7 cellular contexts compared by ENCODE assay signal in the genomic region with DNA sequence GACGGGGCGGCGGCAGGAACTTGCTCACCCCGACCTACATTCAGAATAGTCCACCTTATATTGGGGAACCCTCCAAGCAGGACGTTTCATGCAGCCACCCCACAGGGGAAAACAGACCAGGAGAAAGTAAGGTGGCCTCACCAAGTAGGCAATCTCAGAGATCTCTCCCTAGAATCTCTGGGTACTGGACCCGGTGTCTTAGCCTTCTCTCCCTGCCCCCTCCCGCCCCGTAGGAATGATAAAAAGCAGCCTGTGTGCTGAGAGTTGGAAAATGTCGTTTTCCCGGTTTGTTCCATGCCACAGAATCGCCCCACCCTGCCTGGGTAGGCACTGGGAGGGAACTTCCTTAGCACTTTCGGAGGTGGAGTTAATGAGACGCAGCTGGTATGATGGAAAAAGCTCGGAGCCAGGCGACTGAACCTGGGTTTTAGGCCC. TPM values are rescaled to one million over a fixed set of nuclear protein-coding genes. Genes with fewer than 3 reads are reported as not detected.
A peak's percentile ranks its signal among the peaks of the same experiment; 100 is the strongest.
DNase-seq lines count a peak whose midpoint lies in the region; ATAC-seq and TF ChIP-seq lines count a peak whose summit lies in the region.

No MANE protein-coding gene starts in this region.

- ATAC-seq in upper lobe of right lung (peak; percentile 77), HG02885 (IDR thresholded peaks at IDR 0.05; ENCODE audit: poor library complexity, unreplicated experiment) (no peak)

- H3K27me3 ChIP-seq in liver (ENCODE audit: control insufficient read depth in 4 of 4, insufficient read depth in 4 of 4, low read length in 3 of 4) (peaks cover 0 to 4% (median 0%) of the 10 kb centered on the region in 4 donors), upper lobe of right lung (no peaks in the 10 kb centered on the region)

- H3K27ac ChIP-seq in liver (ENCODE audit: low read depth in 1 of 2, low read length in 2 of 2), result peak overlapping the region; percentile 68 to 79
- H3K27ac ChIP-seq in upper lobe of right lung, result peak overlapping the region; percentile 99

- TF ChIP-seq POLR2A in erythroblast (IDR thresholded peaks at IDR 0.05; ENCODE audit: low read length), result no peak

- 6% methylated on average over 15 of the region's 15 CpGs for WGBS in liver

- H3K9me3 ChIP-seq in liver (ENCODE audit: control insufficient read depth in 4 of 4, low read length in 3 of 4) (no peaks in the 10 kb centered on the region), upper lobe of right lung (no peaks in the 10 kb centered on the region)

- DNase-seq in NCI-H1694 treated with DMSO at 0.1 percent for 48 hours (lab: John Stamatoyannopoulos, UW) (peak; percentile 25), dedifferentiated amniotic fluid mesenchymal stem cell (ENCODE audit: extremely low spot score) (peak; percentile 76), upper lobe of right lung (peak; percentile 82), erythroblast (lab: John Stamatoyannopoulos, UW) (no peak)

- H3K4me3 ChIP-seq in GM12875 (ENCODE audit: low read depth, low read length), result peak overlapping the region; percentile 46
- H3K4me3 ChIP-seq in liver (ENCODE audit: low read depth in 1 of 3, low read length in 3 of 3), result peak overlapping the region; percentile 39 to 64 (median 40)
- peak overlapping the region; percentile 75 for H3K4me3 ChIP-seq in upper lobe of right lung

- peak overlapping the region in 1 of 2 donors; percentile 32 for H3K9ac ChIP-seq in liver (ENCODE audit: low read depth in 1 of 2, low read length in 2 of 2)

- TF ChIP-seq CTCF in GM12875 (IDR thresholded peaks at IDR 0.05; ENCODE audit: borderline replicate concordance, insufficient read depth, low read depth, low read length) (no peak), liver (IDR thresholded peaks at IDR 0.05; ENCODE audit: low read depth, low read length, missing input control) (no peak), upper lobe of right lung (IDR thresholded peaks at IDR 0.05) (no peak)

- no peaks in the 10 kb centered on the region for H3K36me3 ChIP-seq in liver (ENCODE audit: control insufficient read depth in 4 of 4, insufficient read depth in 3 of 4, low read depth in 1 of 4, low read length in 3 of 4)
- no peaks in the 10 kb centered on the region for H3K36me3 ChIP-seq in upper lobe of right lung

- no peak for TF ChIP-seq RAD21 in liver (IDR thresholded peaks at IDR 0.05)

- intact Hi-C loops in upper lobe of right lung (cut with DNase I), result no loop called here

- peaks cover 0 to 17% (median 6%) of the 10 kb centered on the region in 4 donors for H3K4me1 ChIP-seq in liver (ENCODE audit: control insufficient read depth in 4 of 4, insufficient read depth in 4 of 4, low read length in 3 of 4)
- peaks cover 9% of the 10 kb centered on the region for H3K4me1 ChIP-seq in upper lobe of right lung

TF ChIP-seq in liver, 16 proteins besides CTCF, POLR2A, EP300 and RAD21:
- TF ChIP-seq SP1 (IDR thresholded peaks at IDR 0.05) (peak; percentile 31), FOXA2 (IDR thresholded peaks at IDR 0.05) (no peak)
TF ChIP-seq in liver: peak in this region for 1.

RNA-seq across cellular contexts. Expression of gene PTPN14, which starts 0.8 kb away (rescaled TPM):
- 1 to 10 TPM; 2.1 to 3.2 TPM for total RNA-seq in liver
- polyA plus RNA-seq in liver, result under 1 TPM; 0.54 to 0.83 TPM
- 43.7 TPM for total RNA-seq in upper lobe of right lung

RNA-seq across cellular contexts. Expression of gene CENPF, which starts 50.8 kb away (rescaled TPM):
- total RNA-seq in liver (10 to 100 TPM in 1 of 2 donors, under 1 TPM in 1; 0.08 to 47.3 TPM), upper lobe of right lung (1.5 TPM)
- polyA plus RNA-seq in liver, result 1 to 10 TPM; 1.3 to 1.6 TPM

Comparison
In these comparisons a context has a peak if more than half of its experiments do, and no peak if none do; other contexts are left out.
1. DNase-seq: peak in NCI-H1694 treated with DMSO at 0.1 percent for 48 hours (single experiment), dedifferentiated amniotic fluid mesenchymal stem cell (single experiment) and upper lobe of right lung (single experiment); none in erythroblast (0 of 2).
2. RNA of gene PTPN14, which starts 0.8 kb away (total RNA-seq): 43.7 TPM in upper lobe of right lung (single experiment); 2.1 to 3.2 TPM in liver; every median in the first group is over 10 times any median in the second.
3. Peak in every context shown above with its lines, with median percentiles within 50 percentile points of each other: H3K4me3 ChIP-seq.